16 cellular contexts compared by ENCODE assay signal in genomic region chr16:88023786-88024185, GRCh38.
A peak's percentile ranks its signal among the peaks of the same experiment; 100 is the strongest.
DNase-seq lines count a peak whose midpoint lies in the region; ATAC-seq and TF ChIP-seq lines count a peak whose summit lies in the region.
"Had no signal": no experiment of that assay in that cellular context is flagged by ENCODE, and none has a peak within 500 bp of the region (broad histone marks: within the 10 kb centered on the region; RNA-seq: fewer than 3 reads in every experiment).

No MANE protein-coding gene starts in this region.

- intact Hi-C loops in sciatic nerve (cut with DNase I): no loop called here

- H3K36me3 Mint-ChIP-seq in activated T-cell treated with anti-CD3 and anti-CD28 coated beads, Interleukin-2, amount 50 U/mL, for 24 hours (ENCODE audit: low read depth): peaks cover 82% of the 10 kb centered on the region
- H3K36me3 Mint-ChIP-seq in WTC11 (peaks cover 22% of the 10 kb centered on the region), osteocyte (ENCODE audit: unreplicated experiment) (peaks cover 27% of the 10 kb centered on the region)

- H3K4me1 Mint-ChIP-seq in activated T-cell treated with anti-CD3 and anti-CD28 coated beads, Interleukin-2, amount 50 U/mL, for 24 hours (ENCODE audit: low read depth): peaks cover 20% of the 10 kb centered on the region
- H3K4me1 Mint-ChIP-seq in WTC11: peaks cover 42% of the 10 kb centered on the region
- H3K4me1 Mint-ChIP-seq in osteocyte (ENCODE audit: unreplicated experiment): peaks cover 33% of the 10 kb centered on the region

- no peak for DNase-seq in activated T-cell treated with anti-CD3 and anti-CD28 coated beads, Interleukin-2, amount 50 U/mL, for 24 hours
- DNase-seq in activated T-cell treated with anti-CD3 and anti-CD28 coated beads, Interleukin-2, amount 50 U/mL, for 48 hours: no peak
- no peak for DNase-seq in WTC11 (ENCODE audit: low spot score)
- peak; percentile 78 for DNase-seq in mesenteric fat pad (ENCODE audit: low spot score)
- peak; percentile 48 for DNase-seq in sciatic nerve (ENCODE audit: low spot score)
- no peak for DNase-seq in NCI-H345 treated with DMSO at 0.1 percent for 48 hours (lab: John Stamatoyannopoulos, UW; ENCODE audit: unreplicated experiment)
- DNase-seq in COLO668 (lab: John Stamatoyannopoulos, UW; ENCODE audit: unreplicated experiment): no peak
- DNase-seq in osteocyte (ENCODE audit: extremely low spot score, unreplicated experiment): no peak
- DNase-seq: C1 segment of cervical spinal cord; CD8-positive, alpha-beta memory T cell; NCI-H1092 treated with DMSO at 0.1 percent for 48 hours; NCI-H1436 treated with DMSO at 0.1 percent for 48 hours; NCI-H1930; NCI-H510A treated with DMSO at 0.1 percent for 48 hours; NCI-H748 treated with DMSO at 0.1 percent for 48 hours; SIG-M5 had no signal

- H3K27me3 Mint-ChIP-seq in activated T-cell treated with anti-CD3 and anti-CD28 coated beads, Interleukin-2, amount 50 U/mL, for 24 hours: no peaks in the 10 kb centered on the region
- no peaks in the 10 kb centered on the region for H3K27me3 Mint-ChIP-seq in WTC11 (ENCODE audit: low read depth)
- no peaks in the 10 kb centered on the region for H3K27me3 Mint-ChIP-seq in osteocyte (ENCODE audit: unreplicated experiment)
- H3K27me3 Mint-ChIP-seq: CD8-positive, alpha-beta memory T cell had no signal

- no peak for TF ChIP-seq CTCF in WTC11 (IDR thresholded peaks at IDR 0.05)
- TF ChIP-seq CTCF in osteocyte (IDR thresholded peaks at IDR 0.05): no peak

- no peak overlapping the region for H3K4me3 Mint-ChIP-seq in activated T-cell treated with anti-CD3 and anti-CD28 coated beads, Interleukin-2, amount 50 U/mL, for 24 hours
- H3K4me3 Mint-ChIP-seq in WTC11: no peak overlapping the region
- no peak overlapping the region for H3K4me3 Mint-ChIP-seq in osteocyte (ENCODE audit: unreplicated experiment)
- H3K4me3 Mint-ChIP-seq: CD8-positive, alpha-beta memory T cell had no signal

- no peaks in the 10 kb centered on the region for H3K9me3 Mint-ChIP-seq in activated T-cell treated with anti-CD3 and anti-CD28 coated beads, Interleukin-2, amount 50 U/mL, for 24 hours
- no peaks in the 10 kb centered on the region for H3K9me3 Mint-ChIP-seq in WTC11
- H3K9me3 Mint-ChIP-seq in osteocyte (ENCODE audit: unreplicated experiment): no peaks in the 10 kb centered on the region
- H3K9me3 Mint-ChIP-seq: CD8-positive, alpha-beta memory T cell had no signal

- peak overlapping the region; percentile 33 for H3K27ac Mint-ChIP-seq in activated T-cell treated with anti-CD3 and anti-CD28 coated beads, Interleukin-2, amount 50 U/mL, for 24 hours
- peak overlapping the region; percentile 36; the same call in 1 of the 2 replicates for H3K27ac Mint-ChIP-seq in WTC11
- H3K27ac Mint-ChIP-seq in osteocyte (ENCODE audit: unreplicated experiment): no peak overlapping the region

- ATAC-seq in WTC11: no peak
- ATAC-seq in sciatic nerve: no peak

- POLR2A ChIA-PET in WTC11 (lab: Charles Lee): no interaction called here

- CTCF ChIA-PET in WTC11 (lab: Charles Lee): interaction anchor here (2.6 kb wide), 1 partner anchor 14 kb away, joined by 12 read pairs; no protein-coding TSS in a partner anchor

TF ChIP-seq in WTC11, 78 proteins besides CTCF, POLR2A, EP300 and RAD21:
- TF ChIP-seq, protein P1, sequence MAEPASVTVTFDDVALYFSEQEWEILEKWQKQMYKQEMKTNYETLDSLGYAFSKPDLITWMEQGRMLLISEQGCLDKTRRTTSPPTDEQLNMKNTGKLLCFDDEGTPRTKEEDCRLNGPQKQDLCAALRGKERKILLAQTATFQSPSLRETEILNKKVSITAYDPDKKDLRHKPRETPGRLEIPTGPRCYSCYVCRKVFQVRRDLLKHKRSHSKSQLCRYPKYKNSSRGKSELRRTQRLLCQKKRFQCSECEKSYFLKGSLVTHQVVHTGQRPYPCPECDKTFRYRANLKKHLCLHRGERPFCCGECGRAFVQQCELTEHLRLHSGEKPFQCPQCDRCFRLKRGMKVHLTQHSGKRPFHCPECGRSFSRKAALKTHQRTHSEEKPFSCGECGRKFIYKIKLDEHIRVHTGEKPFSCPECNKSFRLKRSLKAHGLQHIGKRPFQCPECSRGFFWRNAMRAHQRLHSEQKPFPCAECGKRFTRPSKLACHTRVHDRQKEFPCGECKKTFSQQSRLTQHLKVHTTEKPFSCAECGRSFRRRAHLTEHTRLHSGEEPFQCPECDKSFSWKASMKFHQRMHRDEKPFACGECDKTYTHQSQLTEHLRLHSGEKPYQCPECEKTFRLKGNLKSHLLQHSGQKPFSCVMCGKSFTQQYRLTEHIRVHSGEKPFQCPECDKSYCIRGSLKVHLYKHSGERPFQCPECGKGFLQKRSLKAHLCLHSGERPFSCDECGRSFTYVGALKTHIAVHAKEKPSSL (CRISPR knock-in tag; conservative IDR thresholded peaks at IDR 0.05): no peak
- TF ChIP-seq STAT6 (CRISPR knock-in tag; conservative IDR thresholded peaks at IDR 0.05; ENCODE audit: low read depth): no peak
- TF ChIP-seq, protein P2, sequence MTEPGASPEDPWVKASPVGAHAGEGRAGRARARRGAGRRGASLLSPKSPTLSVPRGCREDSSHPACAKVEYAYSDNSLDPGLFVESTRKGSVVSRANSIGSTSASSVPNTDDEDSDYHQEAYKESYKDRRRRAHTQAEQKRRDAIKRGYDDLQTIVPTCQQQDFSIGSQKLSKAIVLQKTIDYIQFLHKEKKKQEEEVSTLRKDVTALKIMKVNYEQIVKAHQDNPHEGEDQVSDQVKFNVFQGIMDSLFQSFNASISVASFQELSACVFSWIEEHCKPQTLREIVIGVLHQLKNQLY (CRISPR knock-in tag; IDR thresholded peaks at IDR 0.05): no peak
- TF ChIP-seq ZNF138 (CRISPR knock-in tag; conservative IDR thresholded peaks at IDR 0.05): no peak
- TF ChIP-seq E2F5 (CRISPR knock-in tag; IDR thresholded peaks at IDR 0.05): no peak
- no peak for TF ChIP-seq HMGA2 (CRISPR knock-in tag; IDR thresholded peaks at IDR 0.05)
- TF ChIP-seq SP1 (CRISPR knock-in tag; conservative IDR thresholded peaks at IDR 0.05): no peak

Comparison
In these comparisons a context has a peak if more than half of its experiments do, and no peak if none do; other contexts are left out.
1. DNase-seq: peak in mesenteric fat pad (single experiment) and sciatic nerve (single experiment); none in activated T-cell treated with anti-CD3 and anti-CD28 coated beads, Interleukin-2, amount 50 U/mL, for 24 hours (single experiment), activated T-cell treated with anti-CD3 and anti-CD28 coated beads, Interleukin-2, amount 50 U/mL, for 48 hours (0 of 2), WTC11 (single experiment), NCI-H345 treated with DMSO at 0.1 percent for 48 hours (single experiment), COLO668 (single experiment) and osteocyte (single experiment).